1 cellular context compared by ENCODE assay signal in genomic region chr1:234478152-234478480, GRCh38.
A peak's percentile ranks its signal among the peaks of the same experiment; 100 is the strongest.
TF ChIP-seq lines count a peak whose summit lies in the region.

No MANE protein-coding gene starts in this region.

TF ChIP-seq in HepG2, 621 proteins besides CTCF, POLR2A, EP300 and RAD21 (continued from another document):
- TF ChIP-seq DBP (CRISPR knock-in tag; IDR thresholded peaks at IDR 0.05; ENCODE audit: not compliant biosample characterization) (no peak), HMGXB3 (CRISPR knock-in tag; IDR thresholded peaks at IDR 0.05; ENCODE audit: borderline replicate concordance) (no peak), ZNF850 (CRISPR knock-in tag; conservative IDR thresholded peaks at IDR 0.05) (no peak), ZNF713 (CRISPR knock-in tag; IDR thresholded peaks at IDR 0.05) (no peak), ZNF17 (CRISPR knock-in tag; IDR thresholded peaks at IDR 0.05) (no peak), ZBTB38 (CRISPR knock-in tag; IDR thresholded peaks at IDR 0.05) (peak; percentile 58; the same call in 1 of the 2 replicates), SAP130 (CRISPR knock-in tag; IDR thresholded peaks at IDR 0.05; ENCODE audit: low read depth) (0 out of 2 replicates have a peak, but pooled peaks have one; percentile 36), ZBTB1 (CRISPR knock-in tag; IDR thresholded peaks at IDR 0.05; ENCODE audit: borderline replicate concordance) (no peak), ZNF205 (CRISPR knock-in tag; IDR thresholded peaks at IDR 0.05) (no peak), MEIS1 (CRISPR knock-in tag; IDR thresholded peaks at IDR 0.05; ENCODE audit: borderline replicate concordance) (no peak), WIZ (CRISPR knock-in tag; IDR thresholded peaks at IDR 0.05) (no peak), SMARCE1 (IDR thresholded peaks at IDR 0.05; ENCODE audit: borderline replicate concordance) (no peak), ATF7 (IDR thresholded peaks at IDR 0.05) (no peak), ATF7 (CRISPR knock-in tag; IDR thresholded peaks at IDR 0.05) (no peak), MAFG (CRISPR knock-in tag; IDR thresholded peaks at IDR 0.05) (no peak), AKAP8 (CRISPR knock-in tag; IDR thresholded peaks at IDR 0.05) (0 out of 2 replicates have a peak, but pooled peaks have one; percentile 50), RBFOX2 (IDR thresholded peaks at IDR 0.05; ENCODE audit: low read depth, low read length) (no peak), CEBPG (CRISPR knock-in tag; IDR thresholded peaks at IDR 0.05) (no peak), ZNF10 (CRISPR knock-in tag; IDR thresholded peaks at IDR 0.05; ENCODE audit: borderline replicate concordance, low read depth) (no peak), ZMAT5 (CRISPR knock-in tag; IDR thresholded peaks at IDR 0.05; ENCODE audit: borderline replicate concordance, low read depth) (no peak), KLF11 (CRISPR knock-in tag; IDR thresholded peaks at IDR 0.05) (no peak), TARDBP (CRISPR knock-in tag; IDR thresholded peaks at IDR 0.05) (no peak), SMARCC2 (IDR thresholded peaks at IDR 0.05) (no peak), TCF12 (IDR thresholded peaks at IDR 0.05) (no peak), TCF12 (CRISPR knock-in tag; IDR thresholded peaks at IDR 0.05) (no peak), SRY (CRISPR knock-in tag; IDR thresholded peaks at IDR 0.05) (0 out of 2 replicates have a peak, but pooled peaks have one; percentile 10), ZNF543 (CRISPR knock-in tag; IDR thresholded peaks at IDR 0.05) (no peak), SRSF9 (IDR thresholded peaks at IDR 0.05; ENCODE audit: borderline replicate concordance, insufficient read depth, low read depth, low read length, poor library complexity, severe bottlenecking) (no peak), ZNF446 (CRISPR knock-in tag; IDR thresholded peaks at IDR 0.05) (0 out of 2 replicates have a peak, but pooled peaks have one; percentile 31), YEATS2 (CRISPR knock-in tag; IDR thresholded peaks at IDR 0.05; ENCODE audit: borderline replicate concordance) (no peak), ZMYM4 (CRISPR knock-in tag; IDR thresholded peaks at IDR 0.05) (no peak), SP1 (IDR thresholded peaks at IDR 0.05) (no peak), SP1 (CRISPR knock-in tag; IDR thresholded peaks at IDR 0.05) (no peak), ZSCAN25 (CRISPR knock-in tag; IDR thresholded peaks at IDR 0.05) (no peak), PHF20 (CRISPR knock-in tag; IDR thresholded peaks at IDR 0.05) (no peak), ZNF512 (CRISPR knock-in tag; IDR thresholded peaks at IDR 0.05) (no peak), HMG20B (CRISPR knock-in tag; conservative IDR thresholded peaks at IDR 0.05) (no peak), NAIF1 (CRISPR knock-in tag; IDR thresholded peaks at IDR 0.05; ENCODE audit: borderline replicate concordance) (no peak), ZSCAN30 (CRISPR knock-in tag; IDR thresholded peaks at IDR 0.05) (no peak), TAF15 (IDR thresholded peaks at IDR 0.05; ENCODE audit: low read depth, low read length, poor library complexity, severe bottlenecking) (no peak), ZNF557 (CRISPR knock-in tag; IDR thresholded peaks at IDR 0.05) (no peak), MLXIP (CRISPR knock-in tag; IDR thresholded peaks at IDR 0.05; ENCODE audit: borderline replicate concordance) (no peak), REL (CRISPR knock-in tag; conservative IDR thresholded peaks at IDR 0.05) (no peak)
- TF ChIP-seq, protein P1, sequence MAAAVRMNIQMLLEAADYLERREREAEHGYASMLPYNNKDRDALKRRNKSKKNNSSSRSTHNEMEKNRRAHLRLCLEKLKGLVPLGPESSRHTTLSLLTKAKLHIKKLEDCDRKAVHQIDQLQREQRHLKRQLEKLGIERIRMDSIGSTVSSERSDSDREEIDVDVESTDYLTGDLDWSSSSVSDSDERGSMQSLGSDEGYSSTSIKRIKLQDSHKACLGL (CRISPR knock-in tag; IDR thresholded peaks at IDR 0.05), result no peak
- TF ChIP-seq, protein P2, sequence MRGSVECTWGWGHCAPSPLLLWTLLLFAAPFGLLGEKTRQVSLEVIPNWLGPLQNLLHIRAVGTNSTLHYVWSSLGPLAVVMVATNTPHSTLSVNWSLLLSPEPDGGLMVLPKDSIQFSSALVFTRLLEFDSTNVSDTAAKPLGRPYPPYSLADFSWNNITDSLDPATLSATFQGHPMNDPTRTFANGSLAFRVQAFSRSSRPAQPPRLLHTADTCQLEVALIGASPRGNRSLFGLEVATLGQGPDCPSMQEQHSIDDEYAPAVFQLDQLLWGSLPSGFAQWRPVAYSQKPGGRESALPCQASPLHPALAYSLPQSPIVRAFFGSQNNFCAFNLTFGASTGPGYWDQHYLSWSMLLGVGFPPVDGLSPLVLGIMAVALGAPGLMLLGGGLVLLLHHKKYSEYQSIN (CRISPR knock-in tag; IDR thresholded peaks at IDR 0.05; ENCODE audit: borderline replicate concordance), result no peak
- TF ChIP-seq, protein P3, sequence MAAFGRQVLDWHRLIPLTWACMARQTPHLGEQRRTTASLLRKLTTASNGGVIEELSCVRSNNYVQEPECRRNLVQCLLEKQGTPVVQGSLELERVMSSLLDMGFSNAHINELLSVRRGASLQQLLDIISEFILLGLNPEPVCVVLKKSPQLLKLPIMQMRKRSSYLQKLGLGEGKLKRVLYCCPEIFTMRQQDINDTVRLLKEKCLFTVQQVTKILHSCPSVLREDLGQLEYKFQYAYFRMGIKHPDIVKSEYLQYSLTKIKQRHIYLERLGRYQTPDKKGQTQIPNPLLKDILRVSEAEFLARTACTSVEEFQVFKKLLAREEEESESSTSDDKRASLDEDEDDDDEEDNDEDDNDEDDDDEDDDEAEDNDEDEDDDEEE (CRISPR knock-in tag; IDR thresholded peaks at IDR 0.05), result 0 out of 2 replicates have a peak, but pooled peaks have one; percentile 30
- TF ChIP-seq, protein P4, sequence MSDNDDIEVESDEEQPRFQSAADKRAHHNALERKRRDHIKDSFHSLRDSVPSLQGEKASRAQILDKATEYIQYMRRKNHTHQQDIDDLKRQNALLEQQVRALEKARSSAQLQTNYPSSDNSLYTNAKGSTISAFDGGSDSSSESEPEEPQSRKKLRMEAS (IDR thresholded peaks at IDR 0.05), result no peak
- TF ChIP-seq, protein P5, sequence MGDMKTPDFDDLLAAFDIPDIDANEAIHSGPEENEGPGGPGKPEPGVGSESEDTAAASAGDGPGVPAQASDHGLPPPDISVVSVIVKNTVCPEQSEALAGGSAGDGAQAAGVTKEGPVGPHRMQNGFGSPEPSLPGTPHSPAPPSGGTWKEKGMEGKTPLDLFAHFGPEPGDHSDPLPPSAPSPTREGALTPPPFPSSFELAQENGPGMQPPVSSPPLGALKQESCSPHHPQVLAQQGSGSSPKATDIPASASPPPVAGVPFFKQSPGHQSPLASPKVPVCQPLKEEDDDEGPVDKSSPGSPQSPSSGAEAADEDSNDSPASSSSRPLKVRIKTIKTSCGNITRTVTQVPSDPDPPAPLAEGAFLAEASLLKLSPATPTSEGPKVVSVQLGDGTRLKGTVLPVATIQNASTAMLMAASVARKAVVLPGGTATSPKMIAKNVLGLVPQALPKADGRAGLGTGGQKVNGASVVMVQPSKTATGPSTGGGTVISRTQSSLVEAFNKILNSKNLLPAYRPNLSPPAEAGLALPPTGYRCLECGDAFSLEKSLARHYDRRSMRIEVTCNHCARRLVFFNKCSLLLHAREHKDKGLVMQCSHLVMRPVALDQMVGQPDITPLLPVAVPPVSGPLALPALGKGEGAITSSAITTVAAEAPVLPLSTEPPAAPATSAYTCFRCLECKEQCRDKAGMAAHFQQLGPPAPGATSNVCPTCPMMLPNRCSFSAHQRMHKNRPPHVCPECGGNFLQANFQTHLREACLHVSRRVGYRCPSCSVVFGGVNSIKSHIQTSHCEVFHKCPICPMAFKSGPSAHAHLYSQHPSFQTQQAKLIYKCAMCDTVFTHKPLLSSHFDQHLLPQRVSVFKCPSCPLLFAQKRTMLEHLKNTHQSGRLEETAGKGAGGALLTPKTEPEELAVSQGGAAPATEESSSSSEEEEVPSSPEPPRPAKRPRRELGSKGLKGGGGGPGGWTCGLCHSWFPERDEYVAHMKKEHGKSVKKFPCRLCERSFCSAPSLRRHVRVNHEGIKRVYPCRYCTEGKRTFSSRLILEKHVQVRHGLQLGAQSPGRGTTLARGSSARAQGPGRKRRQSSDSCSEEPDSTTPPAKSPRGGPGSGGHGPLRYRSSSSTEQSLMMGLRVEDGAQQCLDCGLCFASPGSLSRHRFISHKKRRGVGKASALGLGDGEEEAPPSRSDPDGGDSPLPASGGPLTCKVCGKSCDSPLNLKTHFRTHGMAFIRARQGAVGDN (CRISPR knock-in tag; IDR thresholded peaks at IDR 0.05), result no peak
